In genomic region chr11:69831985-69832384, GRCh38 we compare ENCODE assay signal across 24 cellular contexts. TPM values are rescaled to one million over a fixed set of nuclear protein-coding genes. Genes with fewer than 3 reads are reported as not detected.
"Had no signal": no experiment of that assay in that cellular context is flagged by ENCODE, and none has a peak within 500 bp of the region (broad histone marks: within the 10 kb centered on the region; RNA-seq: fewer than 3 reads in every experiment).

No MANE protein-coding gene starts in this region.

- H3K9me3 Mint-ChIP-seq: activated CD8-positive, alpha-beta T cell treated with anti-CD3 and anti-CD28 coated beads for 36 hours; activated naive CD4-positive, alpha-beta T cell treated with anti-CD3 and anti-CD28 coated beads, Interleukin-2, amount 50 U/mL, for 24 hours; activated T-cell treated with anti-CD3 and anti-CD28 coated beads, Interleukin-2, amount 50 U/mL, for 72 hours; activated T-helper 2 cell treated with anti-CD3 and anti-CD28 coated beads, Interferon-gamma antibody, Interleukin-2, Interleukin-4, amounts not matched to agents 10 μg/mL and 5 μg/mL and 100 μg/mL, durations not matched to agents 14 hours and 24 hours and 36 hours; T-helper 1 cell treated with Interleukin-12 subunit alpha and Interleukin-12 subunit beta and Interleukin-4 antibody, amounts not matched to agents 30 μg/mL and 1 μg/mL, for 36 hours had no signal

- H3K36me3 Mint-ChIP-seq: activated naive CD4-positive, alpha-beta T cell treated with anti-CD3 and anti-CD28 coated beads, Interleukin-2, amount 50 U/mL, for 24 hours had no signal

- H3K36me3 ChIP-seq: breast epithelium, MG63, Peyer's patch had no signal

- H3K9me3 ChIP-seq: MG63, Peyer's patch had no signal

- H3K27me3 ChIP-seq: MG63, Peyer's patch had no signal

- H3K4me3 Mint-ChIP-seq: activated CD8-positive, alpha-beta T cell treated with anti-CD3 and anti-CD28 coated beads for 36 hours; activated naive CD4-positive, alpha-beta T cell treated with anti-CD3 and anti-CD28 coated beads, Interleukin-2, amount 50 U/mL, for 24 hours; activated T-cell treated with anti-CD3 and anti-CD28 coated beads, Interleukin-2, amount 50 U/mL, for 72 hours; T-helper 1 cell treated with Interleukin-12 subunit alpha and Interleukin-12 subunit beta and Interleukin-4 antibody, amounts not matched to agents 30 μg/mL and 1 μg/mL, for 36 hours had no signal

- H3K4me1 ChIP-seq: breast epithelium had no signal

- ATAC-seq: activated CD4-positive, CD25-positive, alpha-beta regulatory T cell treated with anti-CD3 and anti-CD28 coated beads, Interleukin-2, amount 50 U/mL, for 24 hours; activated CD8-positive, alpha-beta T cell treated with anti-CD3 and anti-CD28 coated beads for 36 hours; activated T-cell treated with anti-CD3 and anti-CD28 coated beads, Interleukin-2, amount 50 U/mL, for 72 hours had no signal

- H3K27ac ChIP-seq: breast epithelium, Peyer's patch, RWPE1 had no signal

- H3K4me3 ChIP-seq: breast epithelium, MG63, Peyer's patch had no signal

- DNase-seq: activated CD4-positive, alpha-beta T cell treated with anti-CD3 and anti-CD28 coated beads for 4 hours; activated CD8-positive, alpha-beta memory T cell treated with anti-CD3 and anti-CD28 coated beads, Interleukin-2, amount 50 U/mL, for 4 hours; activated CD8-positive, alpha-beta T cell treated with anti-CD3 and anti-CD28 coated beads for 36 hours; activated gamma-delta T cell treated with Interleukin-2 at 50 U/mL for 16 hours; activated T-cell treated with anti-CD3 and anti-CD28 coated beads, Interleukin-2, amount 50 U/mL, for 72 hours; caudate nucleus; MG63; MV-4-11; NCI-H1092 treated with DMSO at 0.1 percent for 48 hours; NCI-H1436; NCI-H1694 treated with DMSO at 0.1 percent for 48 hours; NCI-H2029 treated with DMSO at 0.1 percent for 48 hours; NCI-H510A treated with DMSO at 0.1 percent for 48 hours; NCI-H69; SHP77 had no signal

- H3K27ac Mint-ChIP-seq: activated CD8-positive, alpha-beta T cell treated with anti-CD3 and anti-CD28 coated beads for 36 hours; activated naive CD4-positive, alpha-beta T cell treated with anti-CD3 and anti-CD28 coated beads, Interleukin-2, amount 50 U/mL, for 24 hours; activated T-cell treated with anti-CD3 and anti-CD28 coated beads, Interleukin-2, amount 50 U/mL, for 72 hours; activated T-helper 2 cell treated with anti-CD3 and anti-CD28 coated beads, Interferon-gamma antibody, Interleukin-2, Interleukin-4, amounts not matched to agents 10 μg/mL and 5 μg/mL and 100 μg/mL, durations not matched to agents 14 hours and 24 hours and 36 hours; T-helper 1 cell treated with Interleukin-12 subunit alpha and Interleukin-12 subunit beta and Interleukin-4 antibody, amounts not matched to agents 30 μg/mL and 1 μg/mL, for 36 hours had no signal

RNA-seq across cellular contexts. Expression of gene FGF3, which starts 12.8 kb away (rescaled TPM):
- total RNA-seq: activated CD8-positive, alpha-beta T cell treated with anti-CD3 and anti-CD28 coated beads for 36 hours; activated T-cell treated with anti-CD3 and anti-CD28 coated beads, Interleukin-2, amount 50 U/mL, for 72 hours; activated T-helper 2 cell treated with anti-CD3 and anti-CD28 coated beads, Interferon-gamma antibody, Interleukin-2, Interleukin-4, amounts not matched to agents 10 μg/mL and 5 μg/mL and 100 μg/mL, durations not matched to agents 14 hours and 24 hours and 36 hours; aorta; breast epithelium; Peyer's patch; SK-MEL-5 had no signal
- polyA plus RNA-seq: aorta had no signal

RNA-seq across cellular contexts. Expression of gene FGF4, which starts 56.8 kb away (rescaled TPM):
- total RNA-seq: activated CD8-positive, alpha-beta T cell treated with anti-CD3 and anti-CD28 coated beads for 36 hours; activated T-cell treated with anti-CD3 and anti-CD28 coated beads, Interleukin-2, amount 50 U/mL, for 72 hours; activated T-helper 2 cell treated with anti-CD3 and anti-CD28 coated beads, Interferon-gamma antibody, Interleukin-2, Interleukin-4, amounts not matched to agents 10 μg/mL and 5 μg/mL and 100 μg/mL, durations not matched to agents 14 hours and 24 hours and 36 hours; aorta; breast epithelium; Peyer's patch; SK-MEL-5 had no signal
